In the genomic region with DNA sequence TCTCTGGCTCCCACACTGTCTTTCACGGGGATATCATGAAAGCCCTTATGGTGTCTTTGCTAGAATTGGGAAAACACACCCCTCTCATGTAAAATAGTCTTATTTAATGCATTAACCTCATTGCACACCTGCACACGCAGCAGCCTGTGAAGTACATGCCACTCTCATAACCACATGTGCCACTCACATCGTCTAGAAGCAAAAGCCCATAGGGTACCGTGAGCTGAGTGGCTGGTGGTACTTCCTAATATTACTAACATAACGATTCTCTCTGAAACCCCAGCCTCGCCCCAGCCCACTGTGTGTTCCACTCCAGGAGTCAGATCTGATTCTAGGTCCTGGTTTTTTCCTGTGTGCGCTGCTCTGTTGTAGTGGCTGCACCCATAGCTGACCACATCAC, we compare ENCODE assay signal across 18 cellular contexts.
"Had no signal": no experiment of that assay in that cellular context is flagged by ENCODE, and none has a peak within 500 bp of the region (broad histone marks: within the 10 kb centered on the region; RNA-seq: fewer than 3 reads in every experiment).

No MANE protein-coding gene starts in this region.

- H3K4me3 Mint-ChIP-seq: mesothelial cell of epicardium had no signal

- H3K4me3 ChIP-seq: coronary artery, dorsolateral prefrontal cortex, esophagus muscularis mucosa, gastroesophageal sphincter, heart right ventricle, left lung, lower lobe of right lung, mucosa of descending colon had no signal

- DNase-seq: dermis blood vessel endothelial cell; dorsolateral prefrontal cortex; effector CD4-positive, alpha-beta T cell; effector memory CD4-positive, alpha-beta T cell; foreskin keratinocyte; glutamatergic neuron; head of caudate nucleus; heart right ventricle; hippocampal formation; left cardiac atrium; left lung; left ventricle myocardium superior; lower lobe of right lung; mucosa of descending colon had no signal

- H3K9me3 Mint-ChIP-seq: mesothelial cell of epicardium had no signal

- H3K27ac Mint-ChIP-seq: mesothelial cell of epicardium had no signal

- H3K9me3 ChIP-seq: esophagus muscularis mucosa, gastroesophageal sphincter, heart right ventricle, left lung, lower lobe of right lung, mucosa of descending colon had no signal

- H3K36me3 ChIP-seq: esophagus muscularis mucosa, gastroesophageal sphincter, heart right ventricle, left lung, lower lobe of right lung had no signal

- H3K27me3 ChIP-seq: dorsolateral prefrontal cortex, foreskin keratinocyte had no signal

- H3K4me1 ChIP-seq: esophagus muscularis mucosa, gastroesophageal sphincter, left lung, lower lobe of right lung had no signal

- H3K36me3 Mint-ChIP-seq: mesothelial cell of epicardium had no signal

- ATAC-seq: foreskin keratinocyte, gastroesophageal sphincter, heart right ventricle, left cardiac atrium, left lung, left ventricle myocardium superior, lower lobe of right lung, mucosa of descending colon had no signal

- H3K27ac ChIP-seq: esophagus muscularis mucosa, foreskin keratinocyte, gastroesophageal sphincter, left lung, lower lobe of right lung had no signal
